Comparison of ENCODE assay signal across 8 cellular contexts in the genomic region with DNA sequence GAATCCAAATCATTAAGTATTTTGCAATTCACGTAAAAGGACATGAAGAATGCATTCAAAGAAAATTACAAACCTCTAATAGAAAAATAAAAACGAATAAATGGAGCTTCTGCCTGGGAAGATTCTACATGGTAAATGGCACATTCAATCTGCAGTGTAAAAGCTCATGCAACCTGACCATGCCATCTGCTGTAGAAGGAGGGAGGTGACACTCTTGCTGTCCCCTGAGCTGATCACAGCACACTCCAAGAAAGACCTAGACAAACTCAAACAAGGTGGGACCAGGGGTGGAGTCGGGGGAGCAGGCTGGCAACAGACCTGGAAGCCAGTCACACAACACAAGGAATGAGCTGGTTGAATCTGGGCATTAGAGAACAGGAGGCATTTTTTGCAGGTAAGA.
DNase-seq lines count a peak whose midpoint lies in the region; ATAC-seq, FAIRE-seq and TF ChIP-seq lines count a peak whose summit lies in the region.

No MANE protein-coding gene starts in this region.

- H3K27me3 Mint-ChIP-seq in Calu3 (ENCODE audit: unreplicated experiment) (peaks cover 16% of the 10 kb centered on the region), memory B cell (peaks cover 2% of the 10 kb centered on the region)

- no peaks in the 10 kb centered on the region; the same call in 1 of the 2 replicates for H3K9me3 ChIP-seq in HAP-1

- ATAC-seq in memory B cell (ENCODE audit: low read depth) = peak; percentile 60
- no peak for ATAC-seq in HG03159 (IDR thresholded peaks at IDR 0.05; ENCODE audit: unreplicated experiment)
- ATAC-seq in HG02610 (IDR thresholded peaks at IDR 0.05; ENCODE audit: unreplicated experiment) = no peak

- H3K36me3 Mint-ChIP-seq in Calu3 (ENCODE audit: insufficient read depth, unreplicated experiment) = peaks cover 15% of the 10 kb centered on the region
- H3K36me3 Mint-ChIP-seq in memory B cell = no peaks in the 10 kb centered on the region

- TF ChIP-seq CTCF in Calu3 (IDR thresholded peaks at IDR 0.05; ENCODE audit: unreplicated experiment) = no peak
- peak; percentile 73 for TF ChIP-seq CTCF in VCaP (conservative IDR thresholded peaks at IDR 0.05)

- no TSS peak for BruUV-seq in Calu3 (replicated peaks; lab: Mats Ljungman, UMichigan)

- no peak for FAIRE-seq in GM19239 (lab: Jason Lieb, UNC)

- H3K4me3 Mint-ChIP-seq in Calu3 (ENCODE audit: low read depth, unreplicated experiment) = no peak overlapping the region
- H3K4me3 Mint-ChIP-seq in memory B cell = peak overlapping the region; percentile 31

- H3K27ac Mint-ChIP-seq in Calu3 (ENCODE audit: unreplicated experiment) = no peak overlapping the region
- peak overlapping the region; percentile 7 for H3K27ac Mint-ChIP-seq in memory B cell

- in situ Hi-C loops in HAP-1 (cut with MboI; ENCODE audit: low sequenced_read_pairs) = no loop called here

- peaks cover 8% of the 10 kb centered on the region for H3K4me1 ChIP-seq in HAP-1

- H3K4me1 Mint-ChIP-seq in Calu3 (ENCODE audit: low read depth, unreplicated experiment) (peaks cover 21% of the 10 kb centered on the region), memory B cell (peaks cover 12% of the 10 kb centered on the region)

- DNase-seq in Calu3 = peak; percentile 38
- DNase-seq in GM19239 (ENCODE audit: insufficient read length, low spot score) = peak; percentile 13
- DNase-seq in memory B cell (ENCODE audit: low spot score in 2 of 2) = no peak
- no peak for DNase-seq in HAP-1 (ENCODE audit: low spot score in 2 of 2)
- DNase-seq in effector CD4-positive, alpha-beta T cell = no peak

- H3K36me3 ChIP-seq in HAP-1 (replicated peaks) = no peaks in the 10 kb centered on the region

- H3K27ac ChIP-seq in VCaP = no peak overlapping the region

- CTCF ChIA-PET in Calu3 (lab: Charles Lee) = interaction anchor here (0.6 to 2.2 kb wide), 14 partner anchors 13 to 852 kb away, joined by 3 to 14 read pairs (median 4); no protein-coding TSS in a partner anchor

- H3K9me3 Mint-ChIP-seq in Calu3 (ENCODE audit: low read depth, unreplicated experiment) = no peaks in the 10 kb centered on the region
- no peaks in the 10 kb centered on the region for H3K9me3 Mint-ChIP-seq in memory B cell

- intact Hi-C loops in Calu3 (cut with micrococcal nuclease; ENCODE audit: unreplicated experiment) = loop anchor here (1.0 to 10.0 kb wide), 2 partner anchors 198 to 229 kb away; no protein-coding TSS in a partner anchor

- H3K4me3 ChIP-seq in HAP-1 = no peak overlapping the region

- peaks cover 7% of the 10 kb centered on the region; the same call in 1 of the 2 replicates for H3K27me3 ChIP-seq in HAP-1 (ENCODE audit: low read depth)

Comparison
In these comparisons a context has a peak if more than half of its experiments do, and no peak if none do; other contexts are left out.
1. DNase-seq: peak in Calu3 (single experiment) and GM19239 (single experiment); none in memory B cell (0 of 2), HAP-1 (0 of 2) and effector CD4-positive, alpha-beta T cell (single experiment).